Comparison of ENCODE assay signal across 8 cellular contexts in genomic region chr4:83010522-83011318, GRCh38. TPM values are rescaled to one million over a fixed set of nuclear protein-coding genes. Genes with fewer than 3 reads are reported as not detected.
DNase-seq lines count a peak whose midpoint lies in the region; ATAC-seq, FAIRE-seq and TF ChIP-seq lines count a peak whose summit lies in the region.

Gene LIN54 (minus strand): TSS chr4:83010823. CDS start chr4:82984844, 25,979 bp downstream.

- H3K27ac ChIP-seq in 22Rv1 (peak within 1 kb of the TSS; percentile 96), coronary artery (peak within 1 kb of the TSS; percentile 71 to 94)

- no peaks in the 10 kb centered on the region for H3K27me3 Mint-ChIP-seq in activated CD4-positive, alpha-beta T cell treated with anti-CD3 and anti-CD28 coated beads, Interleukin-2, amount 10 ng/mL, durations not matched to agents 7 days and 5 days

- peak; percentile 73 for FAIRE-seq in GM18507 (lab: Jason Lieb, UNC)

- peak; percentile 63 for DNase-seq in GM18507 (ENCODE audit: extremely low spot score, insufficient read length, low read depth)
- peak; percentile 57 for DNase-seq in NCI-H510A treated with DMSO at 0.1 percent for 48 hours (lab: John Stamatoyannopoulos, UW)
- peak; percentile 91 for DNase-seq in activated CD4-positive, alpha-beta T cell treated with anti-CD3 and anti-CD28 coated beads, Interleukin-2, amount 10 ng/mL, durations not matched to agents 7 days and 5 days
- DNase-seq in coronary artery (ENCODE audit: low spot score) = peak; percentile 92
- peak; percentile 89 for DNase-seq in left kidney (ENCODE audit: low read depth, low spot score)
- DNase-seq in stimulated activated CD4-positive, alpha-beta T cell treated with anti-CD3 and anti-CD28 coated beads, Interleukin-2, amount 100 ng/mL, for 24 hours = peak; percentile 81 to 82

- TF ChIP-seq CTCF in 22Rv1 (IDR thresholded peaks at IDR 0.05) (no peak), coronary artery (IDR thresholded peaks at IDR 0.05) (no peak)

- H3K4me1 Mint-ChIP-seq in activated CD4-positive, alpha-beta T cell treated with anti-CD3 and anti-CD28 coated beads, Interleukin-2, amount 10 ng/mL, durations not matched to agents 7 days and 5 days = peaks cover 47% of the 10 kb centered on the region

- peak within 1 kb of the TSS; percentile 91 for H3K4me3 ChIP-seq in coronary artery

- peak within 1 kb of the TSS; percentile 94 for H3K27ac Mint-ChIP-seq in activated CD4-positive, alpha-beta T cell treated with anti-CD3 and anti-CD28 coated beads, Interleukin-2, amount 10 ng/mL, durations not matched to agents 7 days and 5 days

- peak; percentile 37 for ATAC-seq in HG03025 (IDR thresholded peaks at IDR 0.05; ENCODE audit: low FRiP score, unreplicated experiment)

- peaks cover 15% of the 10 kb centered on the region for H3K36me3 Mint-ChIP-seq in activated CD4-positive, alpha-beta T cell treated with anti-CD3 and anti-CD28 coated beads, Interleukin-2, amount 10 ng/mL, durations not matched to agents 7 days and 5 days (ENCODE audit: low read depth)

- POLR2A ChIA-PET in activated CD4-positive, alpha-beta T cell treated with anti-CD3 and anti-CD28 coated beads, Interleukin-2, amount 10 ng/mL, durations not matched to agents 7 days and 5 days (lab: Charles Lee) = interaction anchor here (0.8 kb wide), 1 partner anchor 24 kb away, joined by 3 read pairs; the partner anchor contains the start of gene COPS4

- no peaks in the 10 kb centered on the region for H3K9me3 Mint-ChIP-seq in activated CD4-positive, alpha-beta T cell treated with anti-CD3 and anti-CD28 coated beads, Interleukin-2, amount 10 ng/mL, durations not matched to agents 7 days and 5 days

- H3K4me3 Mint-ChIP-seq in activated CD4-positive, alpha-beta T cell treated with anti-CD3 and anti-CD28 coated beads, Interleukin-2, amount 10 ng/mL, durations not matched to agents 7 days and 5 days = peak within 1 kb of the TSS; percentile 96

- CTCF ChIA-PET in activated CD4-positive, alpha-beta T cell treated with anti-CD3 and anti-CD28 coated beads, Interleukin-2, amount 10 ng/mL, durations not matched to agents 7 days and 5 days (lab: Charles Lee) = interaction anchor here (0.7 to 2.6 kb wide), 4 partner anchors 25 to 158 kb away, joined by 3 to 21 read pairs (median 7); partner anchors contain the start of gene COPS4

RNA-seq across cellular contexts. Expression of gene LIN54, which starts in this region (rescaled TPM):
- 10 to 100 TPM; 39.1 to 48.1 TPM for total RNA-seq in activated CD4-positive, alpha-beta T cell treated with anti-CD3 and anti-CD28 coated beads, Interleukin-2, amount 10 ng/mL, durations not matched to agents 7 days and 5 days

Comparison
In these comparisons a context has a peak if more than half of its experiments do, and no peak if none do; other contexts are left out.
1. Peak in every context shown above with its lines: DNase-seq, ATAC-seq, H3K4me3 ChIP-seq and H3K27ac ChIP-seq.